13 cellular contexts compared by ENCODE assay signal in the genomic region with DNA sequence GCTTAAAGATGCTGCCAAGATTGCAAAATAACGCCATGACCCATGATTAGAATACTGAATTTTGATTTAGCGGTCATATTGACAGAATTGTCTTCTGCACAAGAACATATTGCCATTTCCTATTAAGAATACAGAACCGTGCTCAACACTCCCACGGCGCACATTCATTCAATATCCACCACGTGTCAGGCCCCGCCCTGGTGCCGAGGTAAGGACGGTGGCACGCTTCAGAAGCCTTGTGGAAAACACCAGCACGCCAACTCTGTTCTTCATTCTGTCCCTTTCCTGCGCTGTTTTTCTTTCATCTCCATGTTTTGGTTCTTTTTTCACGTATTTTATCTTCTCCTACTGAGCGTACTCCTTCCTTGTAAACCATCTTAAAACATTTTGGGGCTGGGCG.
DNase-seq lines count a peak whose midpoint lies in the region; ATAC-seq and TF ChIP-seq lines count a peak whose summit lies in the region.
"Had no signal": no experiment of that assay in that cellular context is flagged by ENCODE, and none has a peak within 500 bp of the region (broad histone marks: within the 10 kb centered on the region; RNA-seq: fewer than 3 reads in every experiment).

No MANE protein-coding gene starts in this region.

- no peaks in the 10 kb centered on the region for H3K9me3 ChIP-seq in suprapubic skin
- H3K9me3 ChIP-seq: left ventricle myocardium inferior, testis had no signal

- intact Hi-C loops in activated B cell treated with CpG ODN at 0.5 μM for 24 hours (cut with micrococcal nuclease) = loop anchor here (1.0 kb wide), 1 partner anchor 12 kb away; no protein-coding TSS in a partner anchor

- H3K9me3 Mint-ChIP-seq in activated CD8-positive, alpha-beta memory T cell treated with anti-CD3 and anti-CD28 coated beads, Interleukin-2, amount 10 ng/mL, durations not matched to agents 7 days and 5 days (ENCODE audit: low read depth) = no peaks in the 10 kb centered on the region
- no peaks in the 10 kb centered on the region for H3K9me3 Mint-ChIP-seq in activated B cell treated with CpG ODN at 0.5 μM for 24 hours
- H3K9me3 Mint-ChIP-seq: neural progenitor cell had no signal

- whole genome bisulfite sequencing in suprapubic skin = 92% methylated on average over 15 of the region's 15 CpGs

- no peak overlapping the region for H3K27ac Mint-ChIP-seq in activated CD8-positive, alpha-beta memory T cell treated with anti-CD3 and anti-CD28 coated beads, Interleukin-2, amount 10 ng/mL, durations not matched to agents 7 days and 5 days
- peak overlapping the region; percentile 14 for H3K27ac Mint-ChIP-seq in activated B cell treated with CpG ODN at 0.5 μM for 24 hours
- H3K27ac Mint-ChIP-seq: neural progenitor cell had no signal

- H3K4me1 ChIP-seq in suprapubic skin = peaks cover 26% of the 10 kb centered on the region
- H3K4me1 ChIP-seq: testis had no signal

- TF ChIP-seq CTCF in activated B cell treated with CpG ODN at 0.5 μM for 24 hours (IDR thresholded peaks at IDR 0.05) = no peak
- no peak for TF ChIP-seq CTCF in suprapubic skin (IDR thresholded peaks at IDR 0.05)

- H3K4me3 Mint-ChIP-seq in activated CD8-positive, alpha-beta memory T cell treated with anti-CD3 and anti-CD28 coated beads, Interleukin-2, amount 10 ng/mL, durations not matched to agents 7 days and 5 days = no peak overlapping the region
- H3K4me3 Mint-ChIP-seq in activated B cell treated with CpG ODN at 0.5 μM for 24 hours = peak overlapping the region; percentile 64
- H3K4me3 Mint-ChIP-seq: neural progenitor cell had no signal

- H3K27me3 ChIP-seq in suprapubic skin = no peaks in the 10 kb centered on the region
- H3K27me3 ChIP-seq: neural progenitor cell, testis had no signal

- no peak for ATAC-seq in activated CD8-positive, alpha-beta memory T cell treated with anti-CD3 and anti-CD28 coated beads, Interleukin-2, amount 10 ng/mL, durations not matched to agents 7 days and 5 days
- ATAC-seq in activated B cell treated with CpG ODN at 0.5 μM for 24 hours (ENCODE audit: low read depth) = no peak
- ATAC-seq in HG03139 (IDR thresholded peaks at IDR 0.05; ENCODE audit: unreplicated experiment) = no peak

- POLR2A ChIA-PET in activated B cell treated with CpG ODN at 0.5 μM for 24 hours (lab: Charles Lee) = interaction anchor here (1.2 kb wide), 1 partner anchor 41 kb away, joined by 3 read pairs; no protein-coding TSS in a partner anchor

- peaks cover 17% of the 10 kb centered on the region for H3K4me1 Mint-ChIP-seq in activated CD8-positive, alpha-beta memory T cell treated with anti-CD3 and anti-CD28 coated beads, Interleukin-2, amount 10 ng/mL, durations not matched to agents 7 days and 5 days
- peaks cover 35% of the 10 kb centered on the region for H3K4me1 Mint-ChIP-seq in activated B cell treated with CpG ODN at 0.5 μM for 24 hours

- TF ChIP-seq EP300 in suprapubic skin (IDR thresholded peaks at IDR 0.05) = no peak

- DNase-seq in activated CD8-positive, alpha-beta memory T cell treated with anti-CD3 and anti-CD28 coated beads, Interleukin-2, amount 10 ng/mL, durations not matched to agents 7 days and 5 days = peak; percentile 33
- no peak for DNase-seq in activated CD8-positive, alpha-beta memory T cell treated with anti-CD3 and anti-CD28 coated beads, Interleukin-2, amount 50 U/mL, for 4 hours
- no peak for DNase-seq in activated B cell treated with CpG ODN at 0.5 μM for 24 hours
- peak; percentile 22 for DNase-seq in islet precursor cell
- no peak for DNase-seq in suprapubic skin (ENCODE audit: low spot score in 2 of 2)
- DNase-seq in SW480 (ENCODE audit: low spot score) = no peak
- DNase-seq in cerebellar nuclear complex (lab: John Stamatoyannopoulos, UW) = no peak
- DNase-seq: glutamatergic neuron had no signal

- no peak for TF ChIP-seq POLR2A in suprapubic skin (IDR thresholded peaks at IDR 0.05)

- H3K36me3 Mint-ChIP-seq in activated CD8-positive, alpha-beta memory T cell treated with anti-CD3 and anti-CD28 coated beads, Interleukin-2, amount 10 ng/mL, durations not matched to agents 7 days and 5 days = peaks cover 9% of the 10 kb centered on the region
- H3K36me3 Mint-ChIP-seq in activated B cell treated with CpG ODN at 0.5 μM for 24 hours (ENCODE audit: low read depth) = no peaks in the 10 kb centered on the region

- no peaks in the 10 kb centered on the region for H3K27me3 Mint-ChIP-seq in activated CD8-positive, alpha-beta memory T cell treated with anti-CD3 and anti-CD28 coated beads, Interleukin-2, amount 10 ng/mL, durations not matched to agents 7 days and 5 days
- peaks cover 2% of the 10 kb centered on the region for H3K27me3 Mint-ChIP-seq in activated B cell treated with CpG ODN at 0.5 μM for 24 hours

- H3K36me3 ChIP-seq in suprapubic skin = peaks cover 29% of the 10 kb centered on the region
- H3K36me3 ChIP-seq: neural progenitor cell had no signal

- no peak overlapping the region for H3K4me3 ChIP-seq in suprapubic skin
- H3K4me3 ChIP-seq: left ventricle myocardium inferior, neural progenitor cell, skin epidermis, testis had no signal

- H3K27ac ChIP-seq in suprapubic skin = peak overlapping the region; percentile 65
- H3K27ac ChIP-seq: left ventricle myocardium inferior, testis had no signal

- CTCF ChIA-PET in activated CD8-positive, alpha-beta memory T cell treated with anti-CD3 and anti-CD28 coated beads, Interleukin-2, amount 10 ng/mL, durations not matched to agents 7 days and 5 days (lab: Charles Lee) = interaction anchor here (1.9 kb wide), 1 partner anchor 9 kb away, joined by 5 read pairs; no protein-coding TSS in a partner anchor
- CTCF ChIA-PET in activated B cell treated with CpG ODN at 0.5 μM for 24 hours (lab: Charles Lee) = no interaction called here

Comparison
In these comparisons a context has a peak if more than half of its experiments do, and no peak if none do; other contexts are left out.
1. DNase-seq: peak in activated CD8-positive, alpha-beta memory T cell treated with anti-CD3 and anti-CD28 coated beads, Interleukin-2, amount 10 ng/mL, durations not matched to agents 7 days and 5 days (single experiment) and islet precursor cell (single experiment); none in activated CD8-positive, alpha-beta memory T cell treated with anti-CD3 and anti-CD28 coated beads, Interleukin-2, amount 50 U/mL, for 4 hours (single experiment), activated B cell treated with CpG ODN at 0.5 μM for 24 hours (single experiment), suprapubic skin (0 of 2), SW480 (single experiment) and cerebellar nuclear complex (0 of 2).